Comparison of ENCODE assay signal across 8 cellular contexts in genomic region chr20:309841-310644, GRCh38. TPM values are rescaled to one million over a fixed set of nuclear protein-coding genes. Genes with fewer than 3 reads are reported as not detected.
A peak's percentile ranks its signal among the peaks of the same experiment; 100 is the strongest.
DNase-seq lines count a peak whose midpoint lies in the region; ATAC-seq and TF ChIP-seq lines count a peak whose summit lies in the region.

No MANE protein-coding gene starts in this region.

- peak overlapping the region; percentile 64 for H3K4me3 ChIP-seq in HUES48 (ENCODE audit: low read depth, low read length)
- peak overlapping the region; percentile 34 to 54 for H3K4me3 ChIP-seq in gastroesophageal sphincter
- H3K4me3 ChIP-seq in neuron (ENCODE audit: low read length), result peak overlapping the region; percentile 57
- peak overlapping the region; percentile 40 to 64 (median 56) for H3K4me3 ChIP-seq in subcutaneous abdominal adipose tissue (ENCODE audit: low read depth in 1 of 5, low read length in 5 of 5)

- no peaks in the 10 kb centered on the region for H3K36me3 Mint-ChIP-seq in activated naive CD4-positive, alpha-beta T cell treated with anti-CD3 and anti-CD28 coated beads for 36 hours (ENCODE audit: low read depth)

- no peak for TF ChIP-seq CTCF in RWPE1 (conservative IDR thresholded peaks at IDR 0.05; ENCODE audit: low read depth)
- no peak for TF ChIP-seq CTCF in gastroesophageal sphincter (IDR thresholded peaks at IDR 0.05)

- H3K9me3 Mint-ChIP-seq in activated naive CD4-positive, alpha-beta T cell treated with anti-CD3 and anti-CD28 coated beads for 36 hours, result no peaks in the 10 kb centered on the region

- H3K9ac ChIP-seq in HUES48 (ENCODE audit: low read depth, low read length) (peak overlapping the region; percentile 38), subcutaneous abdominal adipose tissue (ENCODE audit: low read length in 5 of 5) (peak overlapping the region in 3 of 5 donors; percentile 2 to 32 (median 14))

- DNase-seq in COR-L47 (lab: John Stamatoyannopoulos, UW), result peak; percentile 94
- peak; percentile 95 for DNase-seq in RWPE1 (ENCODE audit: low spot score)
- peak; percentile 93 for DNase-seq in activated naive CD4-positive, alpha-beta T cell treated with anti-CD3 and anti-CD28 coated beads for 36 hours

- CTCF ChIA-PET in RWPE1 (lab: Yijun Ruan, JAX), result no interaction called here
- CTCF ChIA-PET in activated naive CD4-positive, alpha-beta T cell treated with anti-CD3 and anti-CD28 coated beads for 36 hours (lab: Charles Lee), result interaction anchor here (0.7 to 1.3 kb wide), 5 partner anchors 12 to 71 kb away, joined by 3 to 10 read pairs (median 3); no protein-coding TSS in a partner anchor

- peak overlapping the region; percentile 74 for H3K4me3 Mint-ChIP-seq in activated naive CD4-positive, alpha-beta T cell treated with anti-CD3 and anti-CD28 coated beads for 36 hours

- POLR2A ChIA-PET in RWPE1 (lab: Yijun Ruan, JAX; ENCODE audit: low non-redundant PET), result no interaction called here

- TF ChIP-seq EP300 in gastroesophageal sphincter (IDR thresholded peaks at IDR 0.05), result no peak

- H3K27ac Mint-ChIP-seq in activated naive CD4-positive, alpha-beta T cell treated with anti-CD3 and anti-CD28 coated beads for 36 hours, result peak overlapping the region; percentile 43

- 0 to 1% methylated on average over 11 to 17 of the region's 31 CpGs for WGBS in gastroesophageal sphincter (ENCODE audit: low coverage in 1 of 2), 2 donors

- H3K9me3 ChIP-seq in HUES48 (ENCODE audit: control insufficient read depth, insufficient read depth, low read length) (no peaks in the 10 kb centered on the region), gastroesophageal sphincter (no peaks in the 10 kb centered on the region), neuron (ENCODE audit: low read length) (no peaks in the 10 kb centered on the region), subcutaneous abdominal adipose tissue (ENCODE audit: control insufficient read depth in 5 of 5, low read length in 5 of 5) (no peaks in the 10 kb centered on the region)

- H3K27me3 ChIP-seq in HUES48 (ENCODE audit: control insufficient read depth, insufficient read depth, low read length) (no peaks in the 10 kb centered on the region), gastroesophageal sphincter (no peaks in the 10 kb centered on the region), neuron (ENCODE audit: insufficient read depth, low read length) (no peaks in the 10 kb centered on the region), subcutaneous abdominal adipose tissue (ENCODE audit: control insufficient read depth in 5 of 5, insufficient read depth in 4 of 5, low read length in 5 of 5) (no peaks in the 10 kb centered on the region)

- H3K27me3 Mint-ChIP-seq in activated naive CD4-positive, alpha-beta T cell treated with anti-CD3 and anti-CD28 coated beads for 36 hours (ENCODE audit: low read depth), result no peaks in the 10 kb centered on the region

- H3K36me3 ChIP-seq in HUES48 (ENCODE audit: control insufficient read depth, insufficient read depth, low read length) (no peaks in the 10 kb centered on the region), gastroesophageal sphincter (no peaks in the 10 kb centered on the region), neuron (ENCODE audit: insufficient read depth, low read length) (no peaks in the 10 kb centered on the region), subcutaneous abdominal adipose tissue (ENCODE audit: control insufficient read depth in 5 of 5, insufficient read depth in 5 of 5, low read length in 5 of 5) (no peaks in the 10 kb centered on the region)

- H3K27ac ChIP-seq in HUES48 (ENCODE audit: low read depth, low read length) (peak overlapping the region; percentile 97), RWPE1 (peak overlapping the region; percentile 97), gastroesophageal sphincter (peak overlapping the region; percentile 41 to 89 (median 85)), subcutaneous abdominal adipose tissue (ENCODE audit: low read depth, low read length) (peak overlapping the region; percentile 58)

- intact Hi-C loops in activated naive CD4-positive, alpha-beta T cell treated with anti-CD3 and anti-CD28 coated beads for 36 hours (cut with micrococcal nuclease), result loop anchor here (1.0 kb wide), 3 partner anchors 12 to 44 kb away; partner anchors contain the start of gene SOX12

- peak; percentile 100 for ATAC-seq in GM21390 (IDR thresholded peaks at IDR 0.05; ENCODE audit: unreplicated experiment)
- ATAC-seq in gastroesophageal sphincter, result peak; percentile 100

- H2AFZ ChIP-seq in neuron (ENCODE audit: low read depth, low read length), result peak overlapping the region; percentile 42

- peaks cover 11% of the 10 kb centered on the region for H3K4me1 Mint-ChIP-seq in activated naive CD4-positive, alpha-beta T cell treated with anti-CD3 and anti-CD28 coated beads for 36 hours (ENCODE audit: low read depth)

- TF ChIP-seq POLR2A in gastroesophageal sphincter (IDR thresholded peaks at IDR 0.05), result no peak

- H3K4me1 ChIP-seq in HUES48 (ENCODE audit: control insufficient read depth, insufficient read depth, low read length) (peaks cover 13% of the 10 kb centered on the region), gastroesophageal sphincter (peaks cover 0 to 23% (median 0%) of the 10 kb centered on the region in 3 donors), neuron (ENCODE audit: insufficient read depth, low read length) (peaks cover 12% of the 10 kb centered on the region), subcutaneous abdominal adipose tissue (ENCODE audit: control insufficient read depth in 5 of 5, insufficient read depth in 5 of 5, low read length in 5 of 5) (peaks cover 0 to 18% (median 15%) of the 10 kb centered on the region in 5 donors)

RNA-seq across cellular contexts. Expression of gene ZCCHC3, which starts 12.7 kb away (rescaled TPM):
- 10 to 100 TPM; 13.6 to 15.6 TPM for total RNA-seq in activated naive CD4-positive, alpha-beta T cell treated with anti-CD3 and anti-CD28 coated beads for 36 hours
- total RNA-seq in gastroesophageal sphincter, result 10 to 100 TPM; 17.4 to 24.0 (median 21.4) TPM

RNA-seq across cellular contexts. Expression of gene SOX12, which starts 15.3 kb away (rescaled TPM):
- 1 to 10 TPM; 6.0 to 6.4 TPM for total RNA-seq in activated naive CD4-positive, alpha-beta T cell treated with anti-CD3 and anti-CD28 coated beads for 36 hours
- total RNA-seq in gastroesophageal sphincter, result 1 to 10 TPM; 3.4 to 7.3 (median 5.9) TPM

RNA-seq across cellular contexts. Expression of gene C20orf96, which starts 19.5 kb away (rescaled TPM):
- total RNA-seq in activated naive CD4-positive, alpha-beta T cell treated with anti-CD3 and anti-CD28 coated beads for 36 hours, result 1 to 10 TPM; 5.1 to 6.8 TPM
- total RNA-seq in gastroesophageal sphincter, result 1 to 10 TPM in 2 of 4 donors, under 1 TPM in 2; 0.67 to 3.1 (median 1.3) TPM

RNA-seq across cellular contexts. Expression of gene NRSN2, which starts 36.9 kb away (rescaled TPM):
- total RNA-seq in activated naive CD4-positive, alpha-beta T cell treated with anti-CD3 and anti-CD28 coated beads for 36 hours, result 1 to 10 TPM; 3.9 to 4.2 TPM
- total RNA-seq in gastroesophageal sphincter, result 10 to 100 TPM; 25.3 to 51.6 (median 30.2) TPM

RNA-seq across cellular contexts. Expression of gene DEFB132, which starts 52.5 kb away (rescaled TPM):
- total RNA-seq in activated naive CD4-positive, alpha-beta T cell treated with anti-CD3 and anti-CD28 coated beads for 36 hours, result not detected
- total RNA-seq in gastroesophageal sphincter, result not detected

Comparison
In these comparisons a context has a peak if more than half of its experiments do, and no peak if none do; other contexts are left out.
1. Peak in every context shown above with its lines: DNase-seq, ATAC-seq, H3K4me3 ChIP-seq and H3K27ac ChIP-seq.